8 cellular contexts compared by ENCODE assay signal in genomic region chr12:105084251-105085250, GRCh38. TPM values are rescaled to one million over a fixed set of nuclear protein-coding genes. Genes with fewer than 3 reads are reported as not detected.
A peak's percentile ranks its signal among the peaks of the same experiment; 100 is the strongest.
DNase-seq lines count a peak whose midpoint lies in the region; ATAC-seq and TF ChIP-seq lines count a peak whose summit lies in the region.

Gene ALDH1L2 (minus strand): TSS chr12:105084458. CDS start chr12:105084436, 22 bp downstream.

- H2AFZ ChIP-seq in H9 (ENCODE audit: low read length): peak within 1 kb of the TSS; percentile 14

- H3K27ac Mint-ChIP-seq in H9: peak within 1 kb of the TSS in 2 of 3 experiments; percentile 32 to 37; a peak in 3 of 7 replicates

- ATAC-seq in mucosa of descending colon (peak; percentile 99), HG03469 (IDR thresholded peaks at IDR 0.05; ENCODE audit: unreplicated experiment) (no peak)

- no peak within 1 kb of the TSS for H2BK120ac ChIP-seq in H9 (ENCODE audit: low read depth, low read length, poor library complexity, severe bottlenecking)

- H3K9me3 ChIP-seq in H9 (ENCODE audit: control insufficient read depth, low read depth, low read length): no peaks in the 10 kb centered on the region
- H3K9me3 ChIP-seq in mucosa of descending colon: no peaks in the 10 kb centered on the region

- H2BK20ac ChIP-seq in H9 (ENCODE audit: low read depth, low read length, poor library complexity, severe bottlenecking): no peak within 1 kb of the TSS

- H4K8ac ChIP-seq in H9 (replicated peaks; ENCODE audit: insufficient read length, low read depth, low read length): no peak within 1 kb of the TSS

- no peak within 1 kb of the TSS for H3K14ac ChIP-seq in H9 (ENCODE audit: insufficient read depth, low read length)

- H3K4me1 Mint-ChIP-seq in H9: peaks cover 14 to 17% of the 10 kb centered on the region in 2 experiments

- peaks cover 0 to 6% (median 1%) of the 10 kb centered on the region in 3 experiments; a peak in 1 of 7 replicates for H3K36me3 Mint-ChIP-seq in H9 (ENCODE audit: insufficient read depth in 1 of 3, low read depth in 3 of 3)

- H3T11ph ChIP-seq in H9 (ENCODE audit: low read length): no peak within 1 kb of the TSS

- H3K27ac ChIP-seq in H9 (ENCODE audit: insufficient read length, low read depth, low read length): no peak within 1 kb of the TSS

- peaks cover 1 to 7% of the 10 kb centered on the region in 2 experiments; a peak in 3 of 5 replicates for H3K9me3 Mint-ChIP-seq in H9

- H3K9ac ChIP-seq in H9 (ENCODE audit: extremely low read depth, insufficient read length, low read length): peak within 1 kb of the TSS; percentile 5

- H2BK5ac ChIP-seq in H9 (ENCODE audit: insufficient read length, low read length): no peak within 1 kb of the TSS

- DNase-seq in GM03348 (ENCODE audit: low spot score) (peak; percentile 97), H9 (peak; percentile 98), NCI-H226 (peak; percentile 40), activated T-cell treated with anti-CD3 and anti-CD28 coated beads for 24 hours (ENCODE audit: low read depth) (peak; percentile 32), epithelial cell of proximal tubule (ENCODE audit: low read depth) (no peak), mucosa of descending colon (peak; percentile 82 to 87 (median 86))
- DNase-seq in stimulated activated CD8-positive, alpha-beta memory T cell treated with anti-CD3 and anti-CD28 coated beads, Interleukin-7, amount 100 ng/mL, for 48 hours (ENCODE audit: extremely low read depth in 1 of 2, low read depth in 1 of 2): peak; percentile 25 to 26

- H3K27me3 ChIP-seq in H9 (ENCODE audit: insufficient read depth, low read length): no peaks in the 10 kb centered on the region

- no peak within 1 kb of the TSS for H2AK5ac ChIP-seq in H9 (ENCODE audit: insufficient read length, low read length)

- H4K91ac ChIP-seq in H9 (ENCODE audit: insufficient read length, low read depth, low read length): no peak within 1 kb of the TSS

- no peak within 1 kb of the TSS for H2BK15ac ChIP-seq in H9 (ENCODE audit: low read depth, low read length)

- H3K4ac ChIP-seq in H9 (ENCODE audit: low read depth, low read length): no peak within 1 kb of the TSS

- no peaks in the 10 kb centered on the region for H3K36me3 ChIP-seq in mucosa of descending colon (ENCODE audit: low read depth)

- H3K4me3 ChIP-seq in epithelial cell of proximal tubule (ENCODE audit: low read depth, low read length): peak within 1 kb of the TSS; percentile 50
- no peak within 1 kb of the TSS for H3K4me3 ChIP-seq in mucosa of descending colon

- no peak for TF ChIP-seq CTCF in H9 (conservative IDR thresholded peaks at IDR 0.05)
- TF ChIP-seq CTCF in epithelial cell of proximal tubule (conservative IDR thresholded peaks at IDR 0.05; ENCODE audit: low read depth, low read length): no peak
- no peak for TF ChIP-seq CTCF in mucosa of descending colon (IDR thresholded peaks at IDR 0.05)

- peaks cover 17% of the 10 kb centered on the region for H3K27me3 Mint-ChIP-seq in H9 (ENCODE audit: low read depth)

- peaks cover under 1% of the 10 kb centered on the region; the same call in 1 of the 2 replicates for H3K4me1 ChIP-seq in H9 (ENCODE audit: insufficient read depth, low read length)
- peaks cover 8% of the 10 kb centered on the region for H3K4me1 ChIP-seq in mucosa of descending colon (ENCODE audit: low read depth)

- H3K56ac ChIP-seq in H9 (ENCODE audit: insufficient read length, low read depth, low read length): no peak within 1 kb of the TSS

- H3K4me2 ChIP-seq in H9 (ENCODE audit: insufficient read depth, insufficient read length, low read length): peak within 1 kb of the TSS; percentile 78

- H2BK12ac ChIP-seq in H9 (ENCODE audit: insufficient read length, low read depth, low read length): no peak within 1 kb of the TSS

- no peaks in the 10 kb centered on the region for H3K79me2 ChIP-seq in H9 (ENCODE audit: insufficient read depth, low read length)

- no peak within 1 kb of the TSS for H3K18ac ChIP-seq in H9 (ENCODE audit: insufficient read length, low read depth, low read length)

- H4K20me1 ChIP-seq in H9 (ENCODE audit: control insufficient read depth, insufficient read depth, insufficient read length): no peaks in the 10 kb centered on the region

- H3K79me1 ChIP-seq in H9 (ENCODE audit: insufficient read depth, low read depth, low read length, poor library complexity, severe bottlenecking): no peaks in the 10 kb centered on the region

- H3K4me3 Mint-ChIP-seq in H9: peak within 1 kb of the TSS; percentile 71 to 93

- intact Hi-C loops in mucosa of descending colon (cut with DNase I, micrococcal nuclease): no loop called here

- H3K23ac ChIP-seq in H9 (ENCODE audit: insufficient read length, low read depth, low read length): no peak within 1 kb of the TSS

- WGBS in H9 (ENCODE audit: extremely low coverage, insufficient read length, low lambda C conversion rate): no CpG with 5 or more reads among the region's 75 CpGs

- H4K5ac ChIP-seq in H9 (ENCODE audit: insufficient read length, low read depth, low read length): no peak within 1 kb of the TSS

- peaks cover 8% of the 10 kb centered on the region for H3K23me2 ChIP-seq in H9 (ENCODE audit: insufficient read length, low read depth, low read length, poor library complexity, severe bottlenecking)

RNA-seq across cellular contexts. Expression of gene ALDH1L2, which starts in this region (rescaled TPM):
- total RNA-seq in H9 (2021) (1.9 and 2.2 TPM in 2 replicates), epithelial cell of proximal tubule (1.5 and 1.7 TPM in 2 replicates), mucosa of descending colon (1 to 10 TPM; 1.4 to 5.0 (median 4.3) TPM)
